In genomic region chr6:35731736-35732532, GRCh38 we compare ENCODE assay signal across 1 cellular context.
TF ChIP-seq lines count a peak whose summit lies in the region.

No MANE protein-coding gene starts in this region.

TF ChIP-seq in HepG2, 621 proteins besides CTCF, POLR2A, EP300 and RAD21 (continued from another document and continues in another):
- TF ChIP-seq, protein P1, sequence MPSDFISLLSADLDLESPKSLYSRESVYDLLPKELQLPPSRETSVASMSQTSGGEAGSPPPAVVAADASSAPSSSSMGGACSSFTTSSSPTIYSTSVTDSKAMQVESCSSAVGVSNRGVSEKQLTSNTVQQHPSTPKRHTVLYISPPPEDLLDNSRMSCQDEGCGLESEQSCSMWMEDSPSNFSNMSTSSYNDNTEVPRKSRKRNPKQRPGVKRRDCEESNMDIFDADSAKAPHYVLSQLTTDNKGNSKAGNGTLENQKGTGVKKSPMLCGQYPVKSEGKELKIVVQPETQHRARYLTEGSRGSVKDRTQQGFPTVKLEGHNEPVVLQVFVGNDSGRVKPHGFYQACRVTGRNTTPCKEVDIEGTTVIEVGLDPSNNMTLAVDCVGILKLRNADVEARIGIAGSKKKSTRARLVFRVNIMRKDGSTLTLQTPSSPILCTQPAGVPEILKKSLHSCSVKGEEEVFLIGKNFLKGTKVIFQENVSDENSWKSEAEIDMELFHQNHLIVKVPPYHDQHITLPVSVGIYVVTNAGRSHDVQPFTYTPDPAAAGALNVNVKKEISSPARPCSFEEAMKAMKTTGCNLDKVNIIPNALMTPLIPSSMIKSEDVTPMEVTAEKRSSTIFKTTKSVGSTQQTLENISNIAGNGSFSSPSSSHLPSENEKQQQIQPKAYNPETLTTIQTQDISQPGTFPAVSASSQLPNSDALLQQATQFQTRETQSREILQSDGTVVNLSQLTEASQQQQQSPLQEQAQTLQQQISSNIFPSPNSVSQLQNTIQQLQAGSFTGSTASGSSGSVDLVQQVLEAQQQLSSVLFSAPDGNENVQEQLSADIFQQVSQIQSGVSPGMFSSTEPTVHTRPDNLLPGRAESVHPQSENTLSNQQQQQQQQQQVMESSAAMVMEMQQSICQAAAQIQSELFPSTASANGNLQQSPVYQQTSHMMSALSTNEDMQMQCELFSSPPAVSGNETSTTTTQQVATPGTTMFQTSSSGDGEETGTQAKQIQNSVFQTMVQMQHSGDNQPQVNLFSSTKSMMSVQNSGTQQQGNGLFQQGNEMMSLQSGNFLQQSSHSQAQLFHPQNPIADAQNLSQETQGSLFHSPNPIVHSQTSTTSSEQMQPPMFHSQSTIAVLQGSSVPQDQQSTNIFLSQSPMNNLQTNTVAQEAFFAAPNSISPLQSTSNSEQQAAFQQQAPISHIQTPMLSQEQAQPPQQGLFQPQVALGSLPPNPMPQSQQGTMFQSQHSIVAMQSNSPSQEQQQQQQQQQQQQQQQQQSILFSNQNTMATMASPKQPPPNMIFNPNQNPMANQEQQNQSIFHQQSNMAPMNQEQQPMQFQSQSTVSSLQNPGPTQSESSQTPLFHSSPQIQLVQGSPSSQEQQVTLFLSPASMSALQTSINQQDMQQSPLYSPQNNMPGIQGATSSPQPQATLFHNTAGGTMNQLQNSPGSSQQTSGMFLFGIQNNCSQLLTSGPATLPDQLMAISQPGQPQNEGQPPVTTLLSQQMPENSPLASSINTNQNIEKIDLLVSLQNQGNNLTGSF (CRISPR knock-in tag; IDR thresholded peaks at IDR 0.05): no peak
- TF ChIP-seq, protein P2, sequence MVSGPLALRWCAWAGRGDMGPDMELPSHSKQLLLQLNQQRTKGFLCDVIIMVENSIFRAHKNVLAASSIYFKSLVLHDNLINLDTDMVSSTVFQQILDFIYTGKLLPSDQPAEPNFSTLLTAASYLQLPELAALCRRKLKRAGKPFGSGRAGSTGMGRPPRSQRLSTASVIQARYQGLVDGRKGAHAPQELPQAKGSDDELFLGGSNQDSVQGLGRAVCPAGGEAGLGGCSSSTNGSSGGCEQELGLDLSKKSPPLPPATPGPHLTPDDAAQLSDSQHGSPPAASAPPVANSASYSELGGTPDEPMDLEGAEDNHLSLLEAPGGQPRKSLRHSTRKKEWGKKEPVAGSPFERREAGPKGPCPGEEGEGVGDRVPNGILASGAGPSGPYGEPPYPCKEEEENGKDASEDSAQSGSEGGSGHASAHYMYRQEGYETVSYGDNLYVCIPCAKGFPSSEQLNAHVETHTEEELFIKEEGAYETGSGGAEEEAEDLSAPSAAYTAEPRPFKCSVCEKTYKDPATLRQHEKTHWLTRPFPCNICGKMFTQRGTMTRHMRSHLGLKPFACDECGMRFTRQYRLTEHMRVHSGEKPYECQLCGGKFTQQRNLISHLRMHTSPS (CRISPR knock-in tag; IDR thresholded peaks at IDR 0.05; ENCODE audit: low read depth): no peak; the same call in 1 of the 2 replicates
- TF ChIP-seq MAZ (IDR thresholded peaks at IDR 0.05; ENCODE audit: borderline replicate concordance, low read depth, low read length) (peak; percentile 8; the same call in 1 of the 2 replicates), MAZ (CRISPR knock-in tag; IDR thresholded peaks at IDR 0.05; ENCODE audit: low read depth) (peak; percentile 89), TOE1 (CRISPR knock-in tag; IDR thresholded peaks at IDR 0.05) (no peak; the same call in 1 of the 2 replicates), KDM6A (CRISPR knock-in tag; IDR thresholded peaks at IDR 0.05; ENCODE audit: low read depth) (peak; percentile 60; the same call in 1 of the 2 replicates), ZNF263 (CRISPR knock-in tag; IDR thresholded peaks at IDR 0.05) (peak; percentile 62; the same call in 1 of the 2 replicates), ZBTB33 (CRISPR knock-in tag; IDR thresholded peaks at IDR 0.05) (peak; percentile 7), RERE (CRISPR knock-in tag; IDR thresholded peaks at IDR 0.05; ENCODE audit: low read depth) (peak; percentile 67), CSRNP2 (CRISPR knock-in tag; conservative IDR thresholded peaks at IDR 0.05; ENCODE audit: low read depth) (no peak), HOXA9 (CRISPR knock-in tag; IDR thresholded peaks at IDR 0.05; ENCODE audit: borderline replicate concordance) (0 out of 2 replicates have a peak, but pooled peaks have one; percentile 70), KDM4B (CRISPR knock-in tag; IDR thresholded peaks at IDR 0.05) (0 out of 2 replicates have a peak, but pooled peaks have one; percentile 25), THAP7 (CRISPR knock-in tag; IDR thresholded peaks at IDR 0.05) (no peak), ZBTB21 (CRISPR knock-in tag; IDR thresholded peaks at IDR 0.05) (0 out of 2 replicates have a peak, but pooled peaks have one; percentile 37), ZNF839 (CRISPR knock-in tag; IDR thresholded peaks at IDR 0.05; ENCODE audit: borderline replicate concordance) (no peak), ZMAT5 (CRISPR knock-in tag; IDR thresholded peaks at IDR 0.05; ENCODE audit: borderline replicate concordance, low read depth) (peak; percentile 15; the same call in 1 of the 2 replicates), NCOA2 (CRISPR knock-in tag; IDR thresholded peaks at IDR 0.05) (peak; percentile 67; the same call in 1 of the 2 replicates), FOXO1 (CRISPR knock-in tag; IDR thresholded peaks at IDR 0.05) (no peak), XRCC5 (optimal IDR thresholded peaks at IDR 0.05; ENCODE audit: low read length) (peak; percentile 18)
- TF ChIP-seq, protein P3, sequence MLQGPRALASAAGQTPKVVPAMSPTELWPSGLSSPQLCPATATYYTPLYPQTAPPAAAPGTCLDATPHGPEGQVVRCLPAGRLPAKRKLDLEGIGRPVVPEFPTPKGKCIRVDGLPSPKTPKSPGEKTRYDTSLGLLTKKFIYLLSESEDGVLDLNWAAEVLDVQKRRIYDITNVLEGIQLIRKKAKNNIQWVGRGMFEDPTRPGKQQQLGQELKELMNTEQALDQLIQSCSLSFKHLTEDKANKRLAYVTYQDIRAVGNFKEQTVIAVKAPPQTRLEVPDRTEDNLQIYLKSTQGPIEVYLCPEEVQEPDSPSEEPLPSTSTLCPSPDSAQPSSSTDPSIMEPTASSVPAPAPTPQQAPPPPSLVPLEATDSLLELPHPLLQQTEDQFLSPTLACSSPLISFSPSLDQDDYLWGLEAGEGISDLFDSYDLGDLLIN (CRISPR knock-in tag; IDR thresholded peaks at IDR 0.05; ENCODE audit: borderline replicate concordance): no peak
- TF ChIP-seq, protein P4, sequence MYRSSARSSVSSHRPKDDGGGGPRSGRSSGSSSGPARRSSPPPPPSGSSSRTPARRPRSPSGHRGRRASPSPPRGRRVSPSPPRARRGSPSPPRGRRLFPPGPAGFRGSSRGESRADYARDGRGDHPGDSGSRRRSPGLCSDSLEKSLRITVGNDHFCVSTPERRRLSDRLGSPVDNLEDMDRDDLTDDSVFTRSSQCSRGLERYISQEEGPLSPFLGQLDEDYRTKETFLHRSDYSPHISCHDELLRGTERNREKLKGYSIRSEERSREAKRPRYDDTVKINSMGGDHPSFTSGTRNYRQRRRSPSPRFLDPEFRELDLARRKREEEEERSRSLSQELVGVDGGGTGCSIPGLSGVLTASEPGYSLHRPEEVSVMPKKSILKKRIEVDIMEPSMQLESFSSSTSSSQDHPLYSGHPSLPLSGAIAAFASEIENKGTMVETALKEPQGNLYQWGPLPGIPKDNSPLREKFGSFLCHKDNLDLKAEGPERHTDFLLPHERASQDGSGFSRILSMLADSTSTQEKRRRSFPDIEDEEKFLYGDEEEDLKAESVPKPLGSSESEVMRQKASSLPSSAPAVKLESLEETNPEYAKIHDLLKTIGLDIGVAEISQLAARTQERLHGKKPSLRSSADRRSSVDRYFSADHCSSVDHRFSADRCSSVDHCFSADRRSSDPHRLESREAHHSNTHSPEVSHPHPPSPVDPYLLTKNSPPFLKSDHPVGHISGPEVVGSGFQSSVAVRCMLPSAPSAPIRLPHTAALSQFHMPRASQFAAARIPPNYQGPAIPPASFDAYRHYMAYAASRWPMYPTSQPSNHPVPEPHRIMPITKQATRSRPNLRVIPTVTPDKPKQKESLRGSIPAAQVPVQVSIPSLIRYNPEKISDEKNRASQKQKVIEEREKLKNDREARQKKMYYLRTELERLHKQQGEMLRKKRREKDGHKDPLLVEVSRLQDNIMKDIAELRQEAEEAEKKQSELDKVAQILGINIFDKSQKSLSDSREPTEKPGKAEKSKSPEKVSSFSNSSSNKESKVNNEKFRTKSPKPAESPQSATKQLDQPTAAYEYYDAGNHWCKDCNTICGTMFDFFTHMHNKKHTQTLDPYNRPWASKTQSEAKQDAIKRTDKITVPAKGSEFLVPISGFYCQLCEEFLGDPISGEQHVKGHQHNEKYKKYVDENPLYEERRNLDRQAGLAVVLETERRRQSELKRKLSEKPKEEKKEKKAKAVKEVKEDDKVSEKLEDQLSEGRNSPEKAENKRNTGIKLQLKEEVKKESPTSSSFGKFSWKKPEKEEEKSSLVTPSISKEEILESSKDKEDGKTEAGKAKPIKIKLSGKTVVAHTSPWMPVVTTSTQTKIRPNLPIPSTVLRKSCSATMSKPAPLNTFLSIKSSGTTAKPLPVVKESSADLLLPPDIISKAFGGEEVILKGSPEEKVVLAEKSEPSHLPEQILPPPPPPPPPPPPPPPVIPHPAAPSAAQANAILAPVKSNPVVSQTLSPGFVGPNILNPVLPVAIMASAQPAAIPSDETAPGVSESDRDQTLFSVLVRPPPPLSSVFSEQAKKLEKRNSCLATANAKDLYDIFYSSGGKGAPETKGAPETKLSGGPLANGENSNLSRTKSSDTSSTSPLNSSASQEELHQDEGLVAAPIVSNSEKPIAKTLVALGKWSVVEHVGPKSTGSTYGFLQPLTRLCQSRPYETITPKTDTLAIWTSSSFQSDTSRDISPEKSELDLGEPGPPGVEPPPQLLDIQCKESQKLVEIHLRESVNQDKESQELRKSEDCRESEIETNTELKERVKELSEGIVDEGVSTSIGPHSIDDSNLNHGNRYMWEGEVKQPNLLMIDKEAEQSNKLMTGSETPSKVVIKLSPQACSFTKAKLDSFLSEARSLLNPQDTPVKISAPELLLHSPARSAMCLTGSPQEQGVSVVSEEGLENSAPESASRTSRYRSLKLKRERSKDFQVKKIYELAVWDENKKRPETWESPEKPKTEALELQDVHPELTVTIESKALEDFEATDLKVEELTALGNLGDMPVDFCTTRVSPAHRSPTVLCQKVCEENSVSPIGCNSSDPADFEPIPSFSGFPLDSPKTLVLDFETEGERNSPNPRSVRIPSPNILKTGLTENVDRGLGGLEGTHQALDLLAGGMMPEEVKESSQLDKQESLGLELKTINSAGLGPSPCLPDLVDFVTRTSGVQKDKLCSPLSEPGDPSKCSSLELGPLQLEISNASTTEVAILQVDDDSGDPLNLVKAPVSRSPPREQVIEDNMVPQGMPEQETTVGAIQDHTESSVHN (CRISPR knock-in tag; IDR thresholded peaks at IDR 0.05): no peak
